In the genomic region with DNA sequence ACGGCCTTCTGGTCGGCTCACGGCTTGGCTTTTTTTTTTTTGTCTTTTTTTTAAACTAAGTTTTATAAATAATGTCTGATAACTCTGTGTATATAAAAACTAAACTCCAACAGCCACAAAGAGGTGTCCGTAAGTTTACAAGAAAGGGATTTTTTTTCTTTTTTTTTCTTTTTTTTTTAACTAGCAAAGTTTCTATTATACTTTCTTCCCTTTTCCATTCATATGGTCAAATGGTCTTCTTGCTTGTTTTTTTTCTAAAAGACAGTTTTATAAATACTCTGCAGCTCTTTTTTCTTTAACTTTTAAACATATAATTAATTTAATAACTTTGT, we compare ENCODE assay signal across 1 cellular context.
TF ChIP-seq lines count a peak whose summit lies in the region.

No MANE protein-coding gene starts in this region.

TF ChIP-seq in A549, 52 proteins besides CTCF, POLR2A, EP300 and RAD21 (continued from another document):
- TF ChIP-seq, protein P1, sequence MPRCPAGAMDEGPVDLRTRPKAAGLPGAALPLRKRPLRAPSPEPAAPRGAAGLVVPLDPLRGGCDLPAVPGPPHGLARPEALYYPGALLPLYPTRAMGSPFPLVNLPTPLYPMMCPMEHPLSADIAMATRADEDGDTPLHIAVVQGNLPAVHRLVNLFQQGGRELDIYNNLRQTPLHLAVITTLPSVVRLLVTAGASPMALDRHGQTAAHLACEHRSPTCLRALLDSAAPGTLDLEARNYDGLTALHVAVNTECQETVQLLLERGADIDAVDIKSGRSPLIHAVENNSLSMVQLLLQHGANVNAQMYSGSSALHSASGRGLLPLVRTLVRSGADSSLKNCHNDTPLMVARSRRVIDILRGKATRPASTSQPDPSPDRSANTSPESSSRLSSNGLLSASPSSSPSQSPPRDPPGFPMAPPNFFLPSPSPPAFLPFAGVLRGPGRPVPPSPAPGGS (IDR thresholded peaks at IDR 0.05), result no peak
- TF ChIP-seq NR3C1 (IDR thresholded peaks at IDR 0.05) (no peak), JUN (IDR thresholded peaks at IDR 0.05) (no peak), PHF8 (IDR thresholded peaks at IDR 0.05; ENCODE audit: borderline replicate concordance, low read depth) (no peak), NFE2L2 (conservative IDR thresholded peaks at IDR 0.05; ENCODE audit: low read length) (no peak), CBX8 (IDR thresholded peaks at IDR 0.05) (no peak), KDM1A (IDR thresholded peaks at IDR 0.05; ENCODE audit: low read depth) (no peak), TFCP2L1 (CRISPR knock-in tag; IDR thresholded peaks at IDR 0.05) (no peak), GATA3 (IDR thresholded peaks at IDR 0.05; ENCODE audit: borderline replicate concordance) (no peak)
- TF ChIP-seq, protein P2, sequence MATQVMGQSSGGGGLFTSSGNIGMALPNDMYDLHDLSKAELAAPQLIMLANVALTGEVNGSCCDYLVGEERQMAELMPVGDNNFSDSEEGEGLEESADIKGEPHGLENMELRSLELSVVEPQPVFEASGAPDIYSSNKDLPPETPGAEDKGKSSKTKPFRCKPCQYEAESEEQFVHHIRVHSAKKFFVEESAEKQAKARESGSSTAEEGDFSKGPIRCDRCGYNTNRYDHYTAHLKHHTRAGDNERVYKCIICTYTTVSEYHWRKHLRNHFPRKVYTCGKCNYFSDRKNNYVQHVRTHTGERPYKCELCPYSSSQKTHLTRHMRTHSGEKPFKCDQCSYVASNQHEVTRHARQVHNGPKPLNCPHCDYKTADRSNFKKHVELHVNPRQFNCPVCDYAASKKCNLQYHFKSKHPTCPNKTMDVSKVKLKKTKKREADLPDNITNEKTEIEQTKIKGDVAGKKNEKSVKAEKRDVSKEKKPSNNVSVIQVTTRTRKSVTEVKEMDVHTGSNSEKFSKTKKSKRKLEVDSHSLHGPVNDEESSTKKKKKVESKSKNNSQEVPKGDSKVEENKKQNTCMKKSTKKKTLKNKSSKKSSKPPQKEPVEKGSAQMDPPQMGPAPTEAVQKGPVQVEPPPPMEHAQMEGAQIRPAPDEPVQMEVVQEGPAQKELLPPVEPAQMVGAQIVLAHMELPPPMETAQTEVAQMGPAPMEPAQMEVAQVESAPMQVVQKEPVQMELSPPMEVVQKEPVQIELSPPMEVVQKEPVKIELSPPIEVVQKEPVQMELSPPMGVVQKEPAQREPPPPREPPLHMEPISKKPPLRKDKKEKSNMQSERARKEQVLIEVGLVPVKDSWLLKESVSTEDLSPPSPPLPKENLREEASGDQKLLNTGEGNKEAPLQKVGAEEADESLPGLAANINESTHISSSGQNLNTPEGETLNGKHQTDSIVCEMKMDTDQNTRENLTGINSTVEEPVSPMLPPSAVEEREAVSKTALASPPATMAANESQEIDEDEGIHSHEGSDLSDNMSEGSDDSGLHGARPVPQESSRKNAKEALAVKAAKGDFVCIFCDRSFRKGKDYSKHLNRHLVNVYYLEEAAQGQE (IDR thresholded peaks at IDR 0.05), result no peak
- TF ChIP-seq, protein P3, sequence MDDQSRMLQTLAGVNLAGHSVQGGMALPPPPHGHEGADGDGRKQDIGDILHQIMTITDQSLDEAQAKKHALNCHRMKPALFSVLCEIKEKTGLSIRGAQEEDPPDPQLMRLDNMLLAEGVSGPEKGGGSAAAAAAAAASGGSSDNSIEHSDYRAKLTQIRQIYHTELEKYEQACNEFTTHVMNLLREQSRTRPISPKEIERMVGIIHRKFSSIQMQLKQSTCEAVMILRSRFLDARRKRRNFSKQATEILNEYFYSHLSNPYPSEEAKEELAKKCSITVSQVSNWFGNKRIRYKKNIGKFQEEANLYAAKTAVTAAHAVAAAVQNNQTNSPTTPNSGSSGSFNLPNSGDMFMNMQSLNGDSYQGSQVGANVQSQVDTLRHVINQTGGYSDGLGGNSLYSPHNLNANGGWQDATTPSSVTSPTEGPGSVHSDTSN (IDR thresholded peaks at IDR 0.05), result no peak
